ENCODE assay signal across 1 cellular context in genomic region chr7:1859266-1860035, GRCh38.
TF ChIP-seq lines count a peak whose summit lies in the region.

No MANE protein-coding gene starts in this region.

TF ChIP-seq in K562, 482 proteins besides CTCF, POLR2A, EP300 and RAD21 (continued from another document):
- TF ChIP-seq RERE (CRISPR knock-in tag; IDR thresholded peaks at IDR 0.05; ENCODE audit: borderline replicate concordance) (no peak), NR2F6 (CRISPR knock-in tag; IDR thresholded peaks at IDR 0.05) (no peak), NCOR1 (IDR thresholded peaks at IDR 0.05) (no peak), POLR2B (IDR thresholded peaks at IDR 0.05; ENCODE audit: low read depth, partially characterized antibody) (no peak), ASH1L (IDR thresholded peaks at IDR 0.05; ENCODE audit: borderline replicate concordance, low read depth, partially characterized antibody) (no peak), ZNF778 (CRISPR knock-in tag; IDR thresholded peaks at IDR 0.05) (no peak)
